In the genomic region with DNA sequence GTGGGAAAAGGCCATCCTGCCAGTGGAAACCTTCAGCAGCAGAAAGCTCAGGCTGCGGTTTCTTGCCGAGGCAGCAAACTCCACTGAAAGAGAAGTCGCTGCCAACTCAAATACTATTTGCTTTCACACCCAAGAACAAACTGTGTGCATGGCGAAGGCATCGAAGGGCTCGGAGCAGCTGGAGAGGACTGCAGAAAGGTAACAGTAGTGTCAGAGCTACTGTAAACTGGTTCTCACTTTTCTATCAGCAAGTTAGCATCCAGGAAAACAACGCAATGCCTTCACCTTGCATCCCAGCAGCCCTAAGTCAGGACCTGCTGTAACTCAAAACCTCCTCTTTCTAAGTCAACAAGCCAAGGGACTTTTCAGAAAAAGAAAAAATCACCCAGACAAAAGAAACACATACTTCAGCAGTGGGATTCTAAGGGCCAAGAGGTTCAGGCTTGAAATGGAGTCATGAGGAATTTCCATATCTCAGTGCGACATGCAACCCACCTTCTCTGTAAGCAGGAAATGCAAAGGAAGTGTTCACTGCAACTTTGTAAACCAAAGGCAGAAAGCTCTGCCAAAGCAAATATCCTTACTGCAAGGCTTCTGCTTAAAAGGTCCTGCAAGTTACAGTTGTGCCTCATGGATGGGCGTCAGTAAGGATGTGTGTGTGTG, we compare ENCODE assay signal across 8 cellular contexts.
DNase-seq lines count a peak whose midpoint lies in the region; ATAC-seq and TF ChIP-seq lines count a peak whose summit lies in the region.

No MANE protein-coding gene starts in this region.

- H3K4me3 Mint-ChIP-seq in activated T-cell treated with anti-CD3 and anti-CD28 coated beads, Interleukin-2, amount 50 U/mL, for 72 hours = peak overlapping the region; percentile 63 to 78

- H3K4me1 ChIP-seq in BLaER1 (peaks cover 42% of the 10 kb centered on the region), psoas muscle (peaks cover 17% of the 10 kb centered on the region), PC-9 (replicated peaks; ENCODE audit: insufficient read depth) (no peaks in the 10 kb centered on the region)

- peaks cover 17% of the 10 kb centered on the region; the same call in 1 of the 2 replicates for H3K27me3 ChIP-seq in BLaER1
- no peaks in the 10 kb centered on the region for H3K27me3 ChIP-seq in psoas muscle (ENCODE audit: insufficient read depth in 3 of 3, low read length in 2 of 3)
- H3K27me3 ChIP-seq in PC-9 (ENCODE audit: insufficient read depth, low read depth) = no peaks in the 10 kb centered on the region
- H3K27me3 ChIP-seq in H7 (ENCODE audit: control insufficient read depth, insufficient read depth, low read length) = no peaks in the 10 kb centered on the region

- no peak for TF ChIP-seq CTCF in psoas muscle (IDR thresholded peaks at IDR 0.05)
- TF ChIP-seq CTCF in PC-9 (conservative IDR thresholded peaks at IDR 0.05) = no peak

- H3K36me3 Mint-ChIP-seq in activated T-cell treated with anti-CD3 and anti-CD28 coated beads, Interleukin-2, amount 50 U/mL, for 72 hours (ENCODE audit: insufficient read depth in 2 of 2) = peaks cover 1 to 2% of the 10 kb centered on the region in 2 donors

- peaks cover 84% of the 10 kb centered on the region for H3K4me1 Mint-ChIP-seq in activated T-cell treated with anti-CD3 and anti-CD28 coated beads, Interleukin-2, amount 50 U/mL, for 72 hours (ENCODE audit: low read depth)

- intact Hi-C loops in head of caudate nucleus (cut with DNase I) = no loop called here
- intact Hi-C loops in psoas muscle (cut with DNase I) = loop anchor here in 1 of 2 donors (5.0 to 10.0 kb wide), 3 partner anchors 192 to 385 kb away; a partner anchor contains a TSS
- intact Hi-C loops in PC-9 (cut with micrococcal nuclease; ENCODE audit: unreplicated experiment) = loop anchor here (10.0 kb wide), 1 partner anchor 195 kb away; a partner anchor contains a TSS

- CTCF ChIA-PET in PC-9 (lab: Charles Lee) = no interaction called here

- H3K9me3 ChIP-seq in BLaER1 = no peaks in the 10 kb centered on the region
- no peaks in the 10 kb centered on the region for H3K9me3 ChIP-seq in psoas muscle
- H3K9me3 ChIP-seq in PC-9 (ENCODE audit: insufficient read depth, low read depth) = no peaks in the 10 kb centered on the region

- no peak overlapping the region for H3K27ac Mint-ChIP-seq in activated T-cell treated with anti-CD3 and anti-CD28 coated beads, Interleukin-2, amount 50 U/mL, for 72 hours

- no TSS peak for BruUV-seq in PC-9 (replicated peaks; lab: Mats Ljungman, UMichigan)

- peak; percentile 29 to 35 for ATAC-seq in activated T-cell treated with anti-CD3 and anti-CD28 coated beads, Interleukin-2, amount 50 U/mL, for 72 hours (replicated peaks in 1 of 2)
- peak in 3 of 4 donors; percentile 21 to 84 (median 77) for ATAC-seq in psoas muscle
- ATAC-seq in GM18870 (IDR thresholded peaks at IDR 0.05; ENCODE audit: unreplicated experiment) = no peak

- DNase-seq in LHCN-M2 (ENCODE audit: low read depth) (peak; percentile 78), head of caudate nucleus (peak in 31 of 42 donors; percentile 10 to 68 (median 35)), psoas muscle (peak; percentile 18 to 55), PC-9 (no peak), H7 (no peak)
- peak in 1 of 2 donors; percentile 43 for DNase-seq in activated T-cell treated with anti-CD3 and anti-CD28 coated beads, Interleukin-2, amount 50 U/mL, for 72 hours

- no peaks in the 10 kb centered on the region for H3K27me3 Mint-ChIP-seq in activated T-cell treated with anti-CD3 and anti-CD28 coated beads, Interleukin-2, amount 50 U/mL, for 72 hours (ENCODE audit: low read depth)

- no peaks in the 10 kb centered on the region for H3K9me2 ChIP-seq in PC-9 (ENCODE audit: insufficient read depth)

- H3K9ac ChIP-seq in BLaER1 = peak overlapping the region; percentile 8; the same call in 1 of the 2 replicates

- H3K4me2 ChIP-seq in BLaER1 (peak overlapping the region; percentile 77), PC-9 (no peak overlapping the region)

- H3K36me3 ChIP-seq in BLaER1 (no peaks in the 10 kb centered on the region), psoas muscle (ENCODE audit: insufficient read depth in 1 of 2, low read depth in 1 of 2) (no peaks in the 10 kb centered on the region), PC-9 (ENCODE audit: low read depth) (no peaks in the 10 kb centered on the region), H7 (replicated peaks; ENCODE audit: control insufficient read depth, insufficient read depth, low read length) (no peaks in the 10 kb centered on the region)

- peaks cover 5% of the 10 kb centered on the region; the same call in 1 of the 2 replicates for H4K20me1 ChIP-seq in BLaER1
- no peaks in the 10 kb centered on the region; the same call in 1 of the 2 replicates for H4K20me1 ChIP-seq in PC-9 (ENCODE audit: insufficient read depth)

- H3K27ac ChIP-seq in BLaER1 (no peak overlapping the region), psoas muscle (peak overlapping the region; percentile 50), PC-9 (no peak overlapping the region)

- H2AFZ ChIP-seq in PC-9 = no peak overlapping the region

- H3K9me3 Mint-ChIP-seq in activated T-cell treated with anti-CD3 and anti-CD28 coated beads, Interleukin-2, amount 50 U/mL, for 72 hours = peaks cover 0 to 1% of the 10 kb centered on the region in 2 donors

- no peak overlapping the region for H3K4me3 ChIP-seq in BLaER1
- peak overlapping the region; percentile 21 for H3K4me3 ChIP-seq in psoas muscle
- no peak overlapping the region for H3K4me3 ChIP-seq in PC-9
- no peak overlapping the region for H3K4me3 ChIP-seq in H7 (ENCODE audit: insufficient read depth, low read depth, low read length)

- WGBS in psoas muscle, 3 donors = 17 to 18% (median 18%) methylated on average over 9 of the region's 9 CpGs

- no peaks in the 10 kb centered on the region for H3K79me2 ChIP-seq in PC-9 (ENCODE audit: low read depth)

- no peaks in the 10 kb centered on the region for H3F3A ChIP-seq in PC-9 (ENCODE audit: insufficient read depth, low read depth)

- POLR2A ChIA-PET in PC-9 (lab: Charles Lee; ENCODE audit: unreplicated experiment) = no interaction called here

Comparison
In these comparisons a context has a peak if more than half of its experiments do, and no peak if none do; other contexts are left out.
1. DNase-seq: peak in LHCN-M2 (single experiment), head of caudate nucleus (31 of 42) and psoas muscle (2 of 2); none in PC-9 (0 of 2) and H7 (single experiment).